Comparison of ENCODE assay signal across 8 cellular contexts in the genomic region with DNA sequence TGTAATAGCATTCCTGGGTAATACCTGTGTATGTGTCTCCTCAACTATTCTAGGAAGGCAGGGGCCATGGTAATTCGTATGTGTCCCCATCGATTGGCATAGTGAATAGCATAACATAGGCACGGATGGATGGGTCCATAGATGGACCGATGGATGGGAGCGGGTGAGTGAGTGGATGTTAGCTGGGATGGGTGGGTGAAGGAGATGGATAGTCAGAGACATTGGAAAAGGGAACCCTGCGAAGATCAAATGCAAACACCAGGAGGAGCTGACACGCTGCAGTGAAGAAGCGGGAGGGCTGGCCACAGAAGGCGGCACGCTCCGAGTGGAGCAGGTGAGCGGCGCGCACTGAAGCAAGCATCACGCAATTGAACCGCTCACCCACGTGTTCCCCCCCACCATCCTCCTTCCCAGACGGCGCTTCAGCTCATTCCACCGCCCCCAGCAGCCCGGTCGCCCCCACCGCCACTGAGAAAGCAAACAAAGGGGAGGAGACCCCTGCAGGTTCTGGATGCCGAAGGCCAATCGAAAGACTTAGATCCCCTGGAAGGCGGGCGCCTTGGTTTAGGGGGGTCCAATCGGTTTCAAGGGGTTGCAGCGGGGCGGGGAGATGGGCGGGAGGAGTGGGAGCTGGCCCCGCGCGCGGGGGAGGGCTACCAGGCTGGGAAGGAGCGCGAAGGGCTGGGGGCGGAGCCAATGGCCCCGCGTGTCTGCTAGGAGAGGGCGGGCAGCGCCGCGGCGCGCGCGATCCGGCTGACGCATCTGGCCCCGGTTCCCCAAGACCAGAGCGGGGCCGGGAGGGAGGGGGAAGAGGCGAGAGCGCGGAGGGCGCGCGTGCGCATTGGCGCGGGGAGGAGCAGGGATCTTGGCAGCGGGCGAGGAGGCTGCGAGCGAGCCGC. TPM values are rescaled to one million over a fixed set of nuclear protein-coding genes. Genes with fewer than 3 reads are reported as not detected.
DNase-seq lines count a peak whose midpoint lies in the region; ATAC-seq lines count a peak whose summit lies in the region.

A gene (plus strand): TSS at position 839 of the 899 bp plus-strand sequence. CDS start 90 bp downstream, outside the sequence.

- no peaks in the 10 kb centered on the region for H3K9me3 ChIP-seq in effector memory CD4-positive, alpha-beta T cell (ENCODE audit: control insufficient read depth, low read length)

- POLR2A ChIA-PET in activated CD8-positive, alpha-beta memory T cell treated with anti-CD3 and anti-CD28 coated beads for 36 hours (lab: Charles Lee): interaction anchor here (0.6 to 1.2 kb wide), 5 partner anchors 9 to 258 kb away, joined by 3 to 8 read pairs (median 3); a partner anchor contains a TSS

- H3K27ac Mint-ChIP-seq in memory B cell: peak within 1 kb of the TSS; percentile 85

- CTCF ChIA-PET in activated CD8-positive, alpha-beta memory T cell treated with anti-CD3 and anti-CD28 coated beads for 36 hours (lab: Charles Lee): interaction anchor here (0.8 to 1.1 kb wide), 6 partner anchors 16 to 142 kb away, joined by 3 to 8 read pairs (median 3); a partner anchor contains a TSS

- H3K4me3 ChIP-seq in effector memory CD4-positive, alpha-beta T cell (ENCODE audit: insufficient read depth, low read depth, low read length, poor library complexity, severe bottlenecking): peak within 1 kb of the TSS; percentile 75

- H3K27ac ChIP-seq in effector memory CD4-positive, alpha-beta T cell (ENCODE audit: insufficient read depth, low read length, poor library complexity, severe bottlenecking): peak within 1 kb of the TSS; percentile 86

- no peaks in the 10 kb centered on the region for H3K27me3 ChIP-seq in effector memory CD4-positive, alpha-beta T cell (replicated peaks; ENCODE audit: control insufficient read depth, insufficient read depth, low read length, poor library complexity, severe bottlenecking)

- peak; percentile 92 for DNase-seq in COLO829 (ENCODE audit: low spot score)
- peak; percentile 94 for DNase-seq in HT-29 (ENCODE audit: low spot score)
- DNase-seq in NK-92 treated with Interleukin-12 subunit alpha and Interleukin-12 subunit beta, amount 100 ng/mL, for 24 hours (lab: John Stamatoyannopoulos, UW): peak; percentile 91
- DNase-seq in effector memory CD4-positive, alpha-beta T cell: peak; percentile 97 to 99 (median 98)
- DNase-seq in memory B cell (ENCODE audit: low spot score in 2 of 2): peak; percentile 92 to 96
- DNase-seq in stimulated activated CD8-positive, alpha-beta memory T cell treated with anti-CD3 and anti-CD28 coated beads, Interleukin-12 subunit alpha, Interleukin-12 subunit beta, amount 100 ng/mL, for 24 hours (ENCODE audit: extremely low read depth): peak; percentile 99

- H3K4me1 ChIP-seq in effector memory CD4-positive, alpha-beta T cell (ENCODE audit: control insufficient read depth, insufficient read depth, low read length, poor library complexity, severe bottlenecking): peaks cover 42% of the 10 kb centered on the region

- H3K36me3 ChIP-seq in effector memory CD4-positive, alpha-beta T cell (ENCODE audit: control insufficient read depth, insufficient read depth, low read length): no peaks in the 10 kb centered on the region

- H3K4me3 Mint-ChIP-seq in memory B cell: peak within 1 kb of the TSS; percentile 96

- H3K27me3 Mint-ChIP-seq in memory B cell: no peaks in the 10 kb centered on the region

- peak; percentile 76 for ATAC-seq in GM19468 (IDR thresholded peaks at IDR 0.05; ENCODE audit: extremely low read depth, unreplicated experiment)
- ATAC-seq in memory B cell (ENCODE audit: low read depth): peak; percentile 81

- H3K9me3 Mint-ChIP-seq in memory B cell: no peaks in the 10 kb centered on the region

- H3K36me3 Mint-ChIP-seq in memory B cell: no peaks in the 10 kb centered on the region

- peaks cover 28% of the 10 kb centered on the region for H3K4me1 Mint-ChIP-seq in memory B cell

RNA-seq across cellular contexts. Expression of the gene that starts here (rescaled TPM):
- total RNA-seq in HT-29 (2014; rRNA removed; shearing (Covaris generic)): 30.4 and 32.3 TPM in 2 replicates
- total RNA-seq in activated CD8-positive, alpha-beta memory T cell treated with anti-CD3 and anti-CD28 coated beads for 36 hours: 100 to 1,000 TPM; 183 to 193 TPM

Comparison
In these comparisons a context has a peak if more than half of its experiments do, and no peak if none do; other contexts are left out.
1. Peak in every context shown above with its lines: DNase-seq, ATAC-seq, H3K4me3 ChIP-seq and H3K27ac ChIP-seq.